Comparison of ENCODE assay signal across 19 cellular contexts in the genomic region with DNA sequence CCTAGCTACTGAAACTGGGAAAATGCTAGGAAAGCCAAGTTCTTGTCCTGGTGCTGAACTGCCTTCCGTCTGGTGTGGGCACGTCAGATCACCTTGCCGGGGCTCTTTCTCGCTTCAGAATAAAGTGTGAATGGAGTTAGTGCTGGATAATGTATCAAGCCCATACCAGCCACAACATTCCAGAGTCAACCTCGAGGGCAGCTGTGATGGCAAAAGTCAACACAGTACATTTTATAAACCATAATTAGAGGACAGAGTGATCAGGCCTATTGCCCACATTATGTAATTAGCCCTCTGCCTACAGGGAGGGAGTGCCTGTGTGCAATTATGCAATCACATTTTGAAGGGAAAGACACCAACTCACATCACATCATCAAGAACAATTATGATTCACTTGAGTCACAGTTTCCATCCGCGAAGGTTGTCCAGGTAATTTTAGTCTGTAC.
A peak's percentile ranks its signal among the peaks of the same experiment; 100 is the strongest.
DNase-seq lines count a peak whose midpoint lies in the region; ATAC-seq and TF ChIP-seq lines count a peak whose summit lies in the region.
"Had no signal": no experiment of that assay in that cellular context is flagged by ENCODE, and none has a peak within 500 bp of the region (broad histone marks: within the 10 kb centered on the region; RNA-seq: fewer than 3 reads in every experiment).

No MANE protein-coding gene starts in this region.

- no peaks in the 10 kb centered on the region for H3K36me3 Mint-ChIP-seq in glutamatergic neuron (ENCODE audit: unreplicated experiment)
- H3K36me3 Mint-ChIP-seq in activated naive CD4-positive, alpha-beta T cell treated with anti-CD3 and anti-CD28 coated beads, Interleukin-2, amount 10 ng/mL, durations not matched to agents 7 days and 5 days = no peaks in the 10 kb centered on the region
- H3K36me3 Mint-ChIP-seq: CD4-positive, CD25-positive, alpha-beta regulatory T cell; IgD-negative memory B cell; stimulated activated memory B cell treated with anti-CD40 and anti-IgM and Interleukin-4, amounts not matched to agents 10 μg/mL and 1 μg/mL and 100 μg/mL, for 72 hours had no signal

- no peak for TF ChIP-seq POLR2A in transverse colon (IDR thresholded peaks at IDR 0.05)

- H3K4me3 ChIP-seq in transverse colon = no peak overlapping the region
- H3K4me3 ChIP-seq: A549, cardiac muscle cell, thyroid gland had no signal

- no peak overlapping the region for H3K4me3 Mint-ChIP-seq in glutamatergic neuron (ENCODE audit: unreplicated experiment)
- no peak overlapping the region for H3K4me3 Mint-ChIP-seq in activated naive CD4-positive, alpha-beta T cell treated with anti-CD3 and anti-CD28 coated beads, Interleukin-2, amount 10 ng/mL, durations not matched to agents 7 days and 5 days
- H3K4me3 Mint-ChIP-seq: CD4-positive, CD25-positive, alpha-beta regulatory T cell; stimulated activated memory B cell treated with anti-CD40 and anti-IgM and Interleukin-4, amounts not matched to agents 10 μg/mL and 1 μg/mL and 100 μg/mL, for 72 hours had no signal

- no peaks in the 10 kb centered on the region for H3K27me3 ChIP-seq in transverse colon
- H3K27me3 ChIP-seq: cardiac muscle cell, thyroid gland had no signal

- TF ChIP-seq CTCF in transverse colon (IDR thresholded peaks at IDR 0.05) (no peak), glutamatergic neuron (IDR thresholded peaks at IDR 0.05; ENCODE audit: partially characterized antibody, unreplicated experiment) (no peak)

- intact Hi-C loops in transverse colon (cut with DNase I; ENCODE audit: low total_unique reads) = no loop called here

- no peak overlapping the region for H3K27ac Mint-ChIP-seq in glutamatergic neuron (ENCODE audit: unreplicated experiment)
- no peak overlapping the region for H3K27ac Mint-ChIP-seq in activated naive CD4-positive, alpha-beta T cell treated with anti-CD3 and anti-CD28 coated beads, Interleukin-2, amount 10 ng/mL, durations not matched to agents 7 days and 5 days
- H3K27ac Mint-ChIP-seq: CD4-positive, CD25-positive, alpha-beta regulatory T cell; IgD-negative memory B cell; stimulated activated memory B cell treated with anti-CD40 and anti-IgM and Interleukin-4, amounts not matched to agents 10 μg/mL and 1 μg/mL and 100 μg/mL, for 72 hours had no signal

- no peak for TF ChIP-seq EP300 in transverse colon (IDR thresholded peaks at IDR 0.05; ENCODE audit: low read depth)

- no peaks in the 10 kb centered on the region for H3K9me3 Mint-ChIP-seq in glutamatergic neuron (ENCODE audit: unreplicated experiment)
- H3K9me3 Mint-ChIP-seq in activated naive CD4-positive, alpha-beta T cell treated with anti-CD3 and anti-CD28 coated beads, Interleukin-2, amount 10 ng/mL, durations not matched to agents 7 days and 5 days = no peaks in the 10 kb centered on the region

- H3K27ac ChIP-seq in transverse colon = no peak overlapping the region
- H3K27ac ChIP-seq: A549, cardiac muscle cell, parathyroid adenoma, thyroid gland had no signal

- in situ Hi-C loops in transverse colon (cut with MboI; ENCODE audit: low pct_ligation_motif_present in 1 of 4, low pct_unique_long_range_greater_than_20kb in 1 of 4, low sequenced_read_pairs in 3 of 4) = loop anchor here in 2 of 4 donors (25.0 kb wide), 1 partner anchor 477 kb away; no protein-coding TSS in a partner anchor

- peak; percentile 20 for DNase-seq in NCI-H2227 (lab: John Stamatoyannopoulos, UW; ENCODE audit: unreplicated experiment)
- no peak for DNase-seq in NCI-H2227 treated with DMSO at 0.1 percent for 48 hours (lab: John Stamatoyannopoulos, UW)
- peak; percentile 31 for DNase-seq in NCI-H774 (lab: John Stamatoyannopoulos, UW)
- DNase-seq in transverse colon = peak; percentile 40
- no peak for DNase-seq in glutamatergic neuron
- DNase-seq in activated naive CD4-positive, alpha-beta T cell treated with anti-CD3 and anti-CD28 coated beads, Interleukin-2, amount 10 ng/mL, durations not matched to agents 7 days and 5 days = no peak
- no peak for DNase-seq in retina
- DNase-seq: CD4-positive, CD25-positive, alpha-beta regulatory T cell; DMS53; MV-4-11; stimulated activated CD4-positive, alpha-beta T cell treated with anti-CD3 and anti-CD28 coated beads, Interleukin-12 subunit alpha, Interleukin-12 subunit beta, amount 100 ng/mL, for 4 hours; T-helper 9 cell had no signal

- peaks cover 5 to 29% (median 16%) of the 10 kb centered on the region in 4 donors for H3K4me1 ChIP-seq in transverse colon
- H3K4me1 ChIP-seq: A549, parathyroid adenoma had no signal

- H3K27me3 Mint-ChIP-seq in glutamatergic neuron (ENCODE audit: unreplicated experiment) = no peaks in the 10 kb centered on the region
- peaks cover 17% of the 10 kb centered on the region for H3K27me3 Mint-ChIP-seq in activated naive CD4-positive, alpha-beta T cell treated with anti-CD3 and anti-CD28 coated beads, Interleukin-2, amount 10 ng/mL, durations not matched to agents 7 days and 5 days

- H3K36me3 ChIP-seq in transverse colon = no peaks in the 10 kb centered on the region
- H3K36me3 ChIP-seq: cardiac muscle cell, thyroid gland had no signal

- ATAC-seq in esophagus mucosa = peak; percentile 89
- ATAC-seq: A549; stimulated activated memory B cell treated with anti-CD40 and anti-IgM and Interleukin-4, amounts not matched to agents 10 μg/mL and 1 μg/mL and 100 μg/mL, for 72 hours had no signal

- 52 to 65% methylated on average over 2 to 7 of the region's 7 CpGs for WGBS in transverse colon (ENCODE audit: low coverage in 1 of 2), 2 donors

- peaks cover 1% of the 10 kb centered on the region for H3K4me1 Mint-ChIP-seq in glutamatergic neuron (ENCODE audit: low read depth, unreplicated experiment)
- H3K4me1 Mint-ChIP-seq in activated naive CD4-positive, alpha-beta T cell treated with anti-CD3 and anti-CD28 coated beads, Interleukin-2, amount 10 ng/mL, durations not matched to agents 7 days and 5 days = no peaks in the 10 kb centered on the region
- H3K4me1 Mint-ChIP-seq: CD4-positive, CD25-positive, alpha-beta regulatory T cell; IgD-negative memory B cell; stimulated activated memory B cell treated with anti-CD40 and anti-IgM and Interleukin-4, amounts not matched to agents 10 μg/mL and 1 μg/mL and 100 μg/mL, for 72 hours had no signal

- CTCF ChIA-PET in activated naive CD4-positive, alpha-beta T cell treated with anti-CD3 and anti-CD28 coated beads, Interleukin-2, amount 10 ng/mL, durations not matched to agents 7 days and 5 days (lab: Charles Lee) = no interaction called here

- no peaks in the 10 kb centered on the region for H3K9me3 ChIP-seq in transverse colon
- H3K9me3 ChIP-seq: A549, thyroid gland had no signal

Comparison
In these comparisons a context has a peak if more than half of its experiments do, and no peak if none do; other contexts are left out.
1. DNase-seq: peak in NCI-H2227 (single experiment), NCI-H774 (single experiment) and transverse colon (single experiment); none in NCI-H2227 treated with DMSO at 0.1 percent for 48 hours (single experiment), glutamatergic neuron (single experiment), activated naive CD4-positive, alpha-beta T cell treated with anti-CD3 and anti-CD28 coated beads, Interleukin-2, amount 10 ng/mL, durations not matched to agents 7 days and 5 days (single experiment) and retina (single experiment).